ENCODE assay signal across 9 cellular contexts in genomic region chr5:146965781-146966659, GRCh38.
DNase-seq lines count a peak whose midpoint lies in the region; ATAC-seq and TF ChIP-seq lines count a peak whose summit lies in the region.
"Had no signal": no experiment of that assay in that cellular context is flagged by ENCODE, and none has a peak within 500 bp of the region (broad histone marks: within the 10 kb centered on the region; RNA-seq: fewer than 3 reads in every experiment).

No MANE protein-coding gene starts in this region.

- no peak overlapping the region for H3K4me3 Mint-ChIP-seq in activated naive CD4-positive, alpha-beta T cell treated with anti-CD3 and anti-CD28 coated beads for 36 hours

- H3K27ac ChIP-seq in HCT116 (ENCODE audit: low read depth, low read length), result no peak overlapping the region
- H3K27ac ChIP-seq: skin epidermis had no signal

- TF ChIP-seq CTCF in GM12872 (IDR thresholded peaks at IDR 0.05; ENCODE audit: insufficient read depth, low read depth, low read length), result peak; percentile 71
- TF ChIP-seq CTCF in HCT116 (IDR thresholded peaks at IDR 0.05 in 2 of 3, conservative IDR thresholded peaks at IDR 0.05 in 1 of 3; ENCODE audit: borderline replicate concordance in 1 of 3, insufficient read depth in 1 of 3, low read depth in 2 of 3, low read length in 2 of 3), result peak; percentile 68 to 91 (median 81)
- peak; percentile 86 for TF ChIP-seq CTCF in Loucy (conservative IDR thresholded peaks at IDR 0.05; ENCODE audit: low read length)

- H3K4me2 ChIP-seq in HCT116 (ENCODE audit: low read length) (no peak overlapping the region), Loucy (ENCODE audit: low read depth, low read length, poor library complexity, severe bottlenecking) (no peak overlapping the region)

- no peaks in the 10 kb centered on the region for H3K36me3 Mint-ChIP-seq in activated naive CD4-positive, alpha-beta T cell treated with anti-CD3 and anti-CD28 coated beads for 36 hours (ENCODE audit: low read depth)

- H3K9me2 ChIP-seq in HCT116 (ENCODE audit: insufficient read depth) (no peaks in the 10 kb centered on the region), Loucy (replicated peaks; ENCODE audit: low read depth, low read length) (no peaks in the 10 kb centered on the region)

- H4K20me1 ChIP-seq in HCT116 (ENCODE audit: insufficient read depth) (no peaks in the 10 kb centered on the region), Loucy (ENCODE audit: insufficient read depth, low read length, poor library complexity, severe bottlenecking) (no peaks in the 10 kb centered on the region)

- H3F3A ChIP-seq in Loucy (ENCODE audit: low read depth), result no peaks in the 10 kb centered on the region

- intact Hi-C loops in HCT116 (cut with micrococcal nuclease), result loop anchor here (1.0 to 10.0 kb wide), 5 partner anchors 223 to 501 kb away; no protein-coding TSS in a partner anchor
- intact Hi-C loops in activated naive CD4-positive, alpha-beta T cell treated with anti-CD3 and anti-CD28 coated beads for 36 hours (cut with micrococcal nuclease), result loop anchor here (1.0 to 5.0 kb wide), 7 partner anchors 147 to 433 kb away; no protein-coding TSS in a partner anchor

- CTCF ChIA-PET in HCT116 (lab: Charles Lee), result interaction anchor here (0.7 to 4.2 kb wide), 21 partner anchors 10 to 613 kb away, joined by 3 to 81 read pairs (median 6); no protein-coding TSS in a partner anchor
- CTCF ChIA-PET in activated naive CD4-positive, alpha-beta T cell treated with anti-CD3 and anti-CD28 coated beads for 36 hours (lab: Charles Lee), result interaction anchor here (0.5 to 4.8 kb wide), 37 partner anchors 12 to 442 kb away, joined by 3 to 58 read pairs (median 5); no protein-coding TSS in a partner anchor

- POLR2A ChIA-PET in HCT116 (lab: Charles Lee), result interaction anchor here (1.2 kb wide), 1 partner anchor 424 kb away, joined by 10 read pairs; no protein-coding TSS in a partner anchor

- BruUV-seq in HCT116 (replicated peaks; lab: Mats Ljungman, UMichigan), result no TSS peak

- DNase-seq in HCT116 (ENCODE audit: low read depth, low spot score) (peak; percentile 74), RPMI8226 (peak; percentile 74), glomerular endothelial cell (ENCODE audit: extremely low read depth, low read depth, low spot score) (peak; percentile 62), pons (ENCODE audit: low spot score) (peak; percentile 92), GM19240 (ENCODE audit: insufficient read length, low spot score) (no peak)
- peak; percentile 65 for DNase-seq in activated naive CD4-positive, alpha-beta T cell treated with anti-CD3 and anti-CD28 coated beads for 36 hours

- no peak overlapping the region for H3K27ac Mint-ChIP-seq in activated naive CD4-positive, alpha-beta T cell treated with anti-CD3 and anti-CD28 coated beads for 36 hours

- H3K9ac ChIP-seq in HCT116 (ENCODE audit: low read length), result no peak overlapping the region
- H3K9ac ChIP-seq in Loucy (ENCODE audit: low read depth, low read length, poor library complexity, severe bottlenecking), result no peak overlapping the region

- TF ChIP-seq RAD21 in HCT116 (IDR thresholded peaks at IDR 0.05; ENCODE audit: low read depth), result peak; percentile 95

- H3K79me2 ChIP-seq in HCT116 (ENCODE audit: insufficient read depth, low read length) (no peaks in the 10 kb centered on the region), Loucy (ENCODE audit: insufficient read depth, low read length) (no peaks in the 10 kb centered on the region)

- H3K36me3 ChIP-seq in HCT116 (ENCODE audit: control insufficient read depth in 1 of 2, insufficient read depth in 2 of 2, low read length in 2 of 2), result no peaks in the 10 kb centered on the region
- H3K36me3 ChIP-seq in Loucy (ENCODE audit: insufficient read depth, low read length), result no peaks in the 10 kb centered on the region

- H3K4me1 Mint-ChIP-seq in activated naive CD4-positive, alpha-beta T cell treated with anti-CD3 and anti-CD28 coated beads for 36 hours (ENCODE audit: low read depth), result peaks cover 3% of the 10 kb centered on the region

- RAD21 ChIA-PET in HCT116 (lab: Charles Lee; ENCODE audit: low non-redundant PET in 1 of 2, low total read pairs in 2 of 2, uncharacterized antibody in 2 of 2, unreplicated experiment in 2 of 2), result interaction anchor here (0.8 to 1.7 kb wide), 8 partner anchors 223 to 433 kb away, joined by 3 to 11 read pairs (median 7); no protein-coding TSS in a partner anchor

- ATAC-seq in HCT116, result peak; percentile 98

- H3K4me3 ChIP-seq in HCT116 (replicated peaks in 1 of 2; ENCODE audit: low read depth in 1 of 2, low read length in 2 of 2), result no peak overlapping the region
- H3K4me3 ChIP-seq in Loucy (ENCODE audit: low read length, poor library complexity, severe bottlenecking), result no peak overlapping the region
- H3K4me3 ChIP-seq: skin epidermis had no signal

- no peak for TF ChIP-seq POLR2A in HCT116 (IDR thresholded peaks at IDR 0.05; ENCODE audit: borderline replicate concordance, extremely low read depth, insufficient read depth, insufficient read length)

- H2AFZ ChIP-seq in HCT116 (ENCODE audit: low read depth, low read length, poor library complexity, severe bottlenecking), result peak overlapping the region; percentile 98
- no peak overlapping the region for H2AFZ ChIP-seq in Loucy (ENCODE audit: low read length)

- H3K9me3 ChIP-seq in HCT116 (ENCODE audit: control insufficient read depth in 1 of 2, insufficient read depth in 1 of 2, low read depth in 1 of 2, low read length in 2 of 2) (no peaks in the 10 kb centered on the region), Loucy (ENCODE audit: insufficient read depth, low read depth, low read length) (no peaks in the 10 kb centered on the region)

- no peaks in the 10 kb centered on the region for H3K27me3 Mint-ChIP-seq in activated naive CD4-positive, alpha-beta T cell treated with anti-CD3 and anti-CD28 coated beads for 36 hours (ENCODE audit: low read depth)

- H3K27me3 ChIP-seq in HCT116 (ENCODE audit: insufficient read depth, low read length), result no peaks in the 10 kb centered on the region
- H3K27me3 ChIP-seq in Loucy (ENCODE audit: insufficient read depth, low read length, poor library complexity, severe bottlenecking), result no peaks in the 10 kb centered on the region

- H3K4me1 ChIP-seq in HCT116 (ENCODE audit: control insufficient read depth in 1 of 2, insufficient read depth in 2 of 2, low read length in 2 of 2), result peaks cover 0 to 8% of the 10 kb centered on the region in 2 experiments; a peak in 1 of 4 replicates
- H3K4me1 ChIP-seq in Loucy (ENCODE audit: insufficient read depth, low read length, poor library complexity, severe bottlenecking), result no peaks in the 10 kb centered on the region

- no peaks in the 10 kb centered on the region for H3K9me3 Mint-ChIP-seq in activated naive CD4-positive, alpha-beta T cell treated with anti-CD3 and anti-CD28 coated beads for 36 hours

TF ChIP-seq in HCT116, 20 proteins besides CTCF, POLR2A, EP300 and RAD21:
- TF ChIP-seq SP1 (IDR thresholded peaks at IDR 0.05; ENCODE audit: low read depth) (no peak), YY1 (IDR thresholded peaks at IDR 0.05; ENCODE audit: extremely low read depth, insufficient replicate concordance, low read depth, low read length) (peak; percentile 5)
